Comparison of ENCODE assay signal across 37 cellular contexts in genomic region chr1:210195635-210196160, GRCh38. TPM values are rescaled to one million over a fixed set of nuclear protein-coding genes. Genes with fewer than 3 reads are reported as not detected.
"Had no signal": no experiment of that assay in that cellular context is flagged by ENCODE, and none has a peak within 500 bp of the region (broad histone marks: within the 10 kb centered on the region; RNA-seq: fewer than 3 reads in every experiment).

No MANE protein-coding gene starts in this region.

- H3K27me3 Mint-ChIP-seq: activated CD4-positive, alpha-beta T cell treated with anti-CD3 and anti-CD28 coated beads, Interleukin-2, amount 10 ng/mL, durations not matched to agents 24 days and 14 days; activated naive CD8-positive, alpha-beta T cell treated with anti-CD3 and anti-CD28 coated beads, Interleukin-2, amount 50 U/mL, for 24 hours had no signal

- H3K4me3 Mint-ChIP-seq: activated B cell treated with CpG ODN at 0.5 μM for 24 hours; activated CD4-positive, alpha-beta memory T cell treated with anti-CD3 and anti-CD28 coated beads for 36 hours; activated CD4-positive, alpha-beta T cell treated with anti-CD3 and anti-CD28 coated beads, Interleukin-2, amount 10 ng/mL, durations not matched to agents 24 days and 14 days; activated CD8-positive, alpha-beta T cell treated with anti-CD3 and anti-CD28 coated beads for 36 hours; activated naive CD4-positive, alpha-beta T cell treated with anti-CD3 and anti-CD28 coated beads for 36 hours; activated naive CD4-positive, alpha-beta T cell treated with anti-CD3 and anti-CD28 coated beads, Interleukin-2, amount 50 U/mL, for 24 hours; activated naive CD8-positive, alpha-beta T cell; activated naive CD8-positive, alpha-beta T cell treated with anti-CD3 and anti-CD28 coated beads, Interleukin-2, amount 10 ng/mL, durations not matched to agents 7 days and 5 days; activated naive CD8-positive, alpha-beta T cell treated with anti-CD3 and anti-CD28 coated beads, Interleukin-2, amount 50 U/mL, for 24 hours; activated T-cell treated with anti-CD3 and anti-CD28 coated beads, Interleukin-2, amount 50 U/mL, for 4 hours; activated T-cell treated with anti-CD3 and anti-CD28 coated beads, Interleukin-2, amount 50 U/mL, for 72 hours; activated T-helper 1 cell treated with anti-CD3 and anti-CD28 coated beads, Interleukin-12 subunit alpha, Interleukin-12 subunit beta, Interleukin-2, Interleukin-4 antibody, amounts not matched to agents 30 ng/mL and 10 ng/mL and 1 ng/mL, durations not matched to agents 14 hours and 24 hours and 36 hours; activated T-helper 17 cell treated with anti-CD3 and anti-CD28 coated beads, Interleukin-2, amount 50 U/mL, for 72 hours; T-helper 1 cell treated with Interleukin-12 subunit alpha and Interleukin-12 subunit beta and Interleukin-4 antibody, amounts not matched to agents 30 μg/mL and 1 μg/mL, for 36 hours; T-helper 2 cell treated with Interferon-gamma antibody and Interleukin-4, amounts not matched to agents 5 μg/mL and 100 μg/mL, for 36 hours had no signal

- H3K9me3 ChIP-seq: adrenal gland had no signal

- H3K27me3 ChIP-seq: adrenal gland, body of pancreas, brain microvascular endothelial cell, breast epithelium had no signal

- H3K36me3 Mint-ChIP-seq: activated CD4-positive, alpha-beta memory T cell treated with anti-CD3 and anti-CD28 coated beads for 36 hours; activated naive CD4-positive, alpha-beta T cell treated with anti-CD3 and anti-CD28 coated beads, Interleukin-2, amount 50 U/mL, for 24 hours; activated naive CD8-positive, alpha-beta T cell treated with anti-CD3 and anti-CD28 coated beads, Interleukin-2, amount 10 ng/mL, durations not matched to agents 7 days and 5 days had no signal

- H3K4me1 Mint-ChIP-seq: activated B cell treated with CpG ODN at 0.5 μM for 24 hours; activated CD4-positive, alpha-beta T cell treated with anti-CD3 and anti-CD28 coated beads, Interleukin-2, amount 10 ng/mL, durations not matched to agents 24 days and 14 days; activated naive CD4-positive, alpha-beta T cell treated with anti-CD3 and anti-CD28 coated beads, Interleukin-2, amount 50 U/mL, for 24 hours; activated naive CD8-positive, alpha-beta T cell treated with anti-CD3 and anti-CD28 coated beads, Interleukin-2, amount 10 ng/mL, durations not matched to agents 7 days and 5 days; activated naive CD8-positive, alpha-beta T cell treated with anti-CD3 and anti-CD28 coated beads, Interleukin-2, amount 50 U/mL, for 24 hours; activated T-helper 17 cell treated with anti-CD3 and anti-CD28 coated beads, Interleukin-2, amount 50 U/mL, for 72 hours had no signal

- H3K4me1 ChIP-seq: adrenal gland, body of pancreas, breast epithelium had no signal

- H3K27ac Mint-ChIP-seq: activated B cell treated with CpG ODN at 0.5 μM for 24 hours; activated CD4-positive, alpha-beta memory T cell treated with anti-CD3 and anti-CD28 coated beads for 36 hours; activated CD4-positive, alpha-beta T cell treated with anti-CD3 and anti-CD28 coated beads, Interleukin-2, amount 10 ng/mL, durations not matched to agents 24 days and 14 days; activated CD8-positive, alpha-beta T cell treated with anti-CD3 and anti-CD28 coated beads for 36 hours; activated naive CD4-positive, alpha-beta T cell treated with anti-CD3 and anti-CD28 coated beads for 36 hours; activated naive CD4-positive, alpha-beta T cell treated with anti-CD3 and anti-CD28 coated beads, Interleukin-2, amount 50 U/mL, for 24 hours; activated naive CD8-positive, alpha-beta T cell; activated naive CD8-positive, alpha-beta T cell treated with anti-CD3 and anti-CD28 coated beads, Interleukin-2, amount 10 ng/mL, durations not matched to agents 7 days and 5 days; activated naive CD8-positive, alpha-beta T cell treated with anti-CD3 and anti-CD28 coated beads, Interleukin-2, amount 50 U/mL, for 24 hours; activated T-cell treated with anti-CD3 and anti-CD28 coated beads, Interleukin-2, amount 50 U/mL, for 72 hours; activated T-helper 1 cell treated with anti-CD3 and anti-CD28 coated beads, Interleukin-12 subunit alpha, Interleukin-12 subunit beta, Interleukin-2, Interleukin-4 antibody, amounts not matched to agents 30 ng/mL and 10 ng/mL and 1 ng/mL, durations not matched to agents 14 hours and 24 hours and 36 hours; activated T-helper 17 cell treated with anti-CD3 and anti-CD28 coated beads, Interleukin-2, amount 50 U/mL, for 72 hours; T-helper 1 cell treated with Interleukin-12 subunit alpha and Interleukin-12 subunit beta and Interleukin-4 antibody, amounts not matched to agents 30 μg/mL and 1 μg/mL, for 36 hours; T-helper 2 cell treated with Interferon-gamma antibody and Interleukin-4, amounts not matched to agents 5 μg/mL and 100 μg/mL, for 36 hours had no signal

- H3K27ac ChIP-seq: adrenal gland, body of pancreas, brain microvascular endothelial cell, breast epithelium, VCaP had no signal

- H3K9me3 Mint-ChIP-seq: activated B cell treated with CpG ODN at 0.5 μM for 24 hours; activated CD4-positive, alpha-beta T cell treated with anti-CD3 and anti-CD28 coated beads, Interleukin-2, amount 10 ng/mL, durations not matched to agents 24 days and 14 days; activated CD8-positive, alpha-beta T cell treated with anti-CD3 and anti-CD28 coated beads for 36 hours; activated naive CD4-positive, alpha-beta T cell treated with anti-CD3 and anti-CD28 coated beads, Interleukin-2, amount 50 U/mL, for 24 hours; activated naive CD8-positive, alpha-beta T cell treated with anti-CD3 and anti-CD28 coated beads, Interleukin-2, amount 10 ng/mL, durations not matched to agents 7 days and 5 days; activated naive CD8-positive, alpha-beta T cell treated with anti-CD3 and anti-CD28 coated beads, Interleukin-2, amount 50 U/mL, for 24 hours; activated T-cell treated with anti-CD3 and anti-CD28 coated beads, Interleukin-2, amount 50 U/mL, for 4 hours; T-helper 1 cell treated with Interleukin-12 subunit alpha and Interleukin-12 subunit beta and Interleukin-4 antibody, amounts not matched to agents 30 μg/mL and 1 μg/mL, for 36 hours; T-helper 2 cell treated with Interferon-gamma antibody and Interleukin-4, amounts not matched to agents 5 μg/mL and 100 μg/mL, for 36 hours had no signal

- H3K36me3 ChIP-seq: adrenal gland, brain microvascular endothelial cell, breast epithelium had no signal

- H3K4me3 ChIP-seq: adrenal gland, body of pancreas, breast epithelium had no signal

- DNase-seq: activated B cell treated with CpG ODN at 0.5 μM for 24 hours; activated CD4-positive, alpha-beta memory T cell treated with anti-CD3 and anti-CD28 coated beads for 36 hours; activated CD4-positive, alpha-beta T cell treated with anti-CD3 and anti-CD28 coated beads for 4 hours; activated CD4-positive, alpha-beta T cell treated with anti-CD3 and anti-CD28 coated beads, Interleukin-2, amount 10 ng/mL, durations not matched to agents 24 days and 14 days; activated CD4-positive, alpha-beta T cell treated with anti-CD3 and anti-CD28 coated beads, Interleukin-2, amount 50 U/mL, for 1 hour; activated CD4-positive, alpha-beta T cell treated with anti-CD3 and anti-CD28 coated beads, Interleukin-2, amount 50 U/mL, for 4 hours; activated CD4-positive, CD25-positive, alpha-beta regulatory T cell treated with anti-CD3 and anti-CD28 coated beads, Interleukin-2, amount 50 U/mL, for 72 hours; activated CD8-positive, alpha-beta memory T cell treated with anti-CD3 and anti-CD28 coated beads, Interleukin-2, amount 50 U/mL, for 4 hours; activated CD8-positive, alpha-beta T cell treated with anti-CD3 and anti-CD28 coated beads for 36 hours; activated effector memory CD4-positive, alpha-beta T cell treated with anti-CD3 and anti-CD28 coated beads, Interleukin-2, amount 50 U/mL, for 16 hours; activated gamma-delta T cell treated with Interleukin-2 at 50 U/mL for 16 hours; activated naive CD4-positive, alpha-beta T cell; activated naive CD4-positive, alpha-beta T cell treated with anti-CD3 and anti-CD28 coated beads for 36 hours; activated naive CD8-positive, alpha-beta T cell treated with anti-CD3 and anti-CD28 coated beads, Interleukin-2, amount 10 ng/mL, durations not matched to agents 7 days and 5 days; activated naive CD8-positive, alpha-beta T cell treated with anti-CD3 and anti-CD28 coated beads, Interleukin-2, amount 50 U/mL, for 24 hours; activated T-cell treated with anti-CD3 and anti-CD28 coated beads for 4 hours; activated T-cell treated with anti-CD3 and anti-CD28 coated beads, Interleukin-2, amount 50 U/mL, for 1 hour; activated T-cell treated with anti-CD3 and anti-CD28 coated beads, Interleukin-2, amount 50 U/mL, for 4 hours; activated T-cell treated with anti-CD3 and anti-CD28 coated beads, Interleukin-2, amount 50 U/mL, for 72 hours; adrenal gland; amniotic stem cell; aorta; body of pancreas; brain microvascular endothelial cell; central memory CD4-positive, alpha-beta T cell; T-helper 1 cell; T-helper 2 cell; T-helper 9 cell had no signal

RNA-seq across cellular contexts. Expression of gene SERTAD4, which starts 36.9 kb away (rescaled TPM):
- total RNA-seq: activated B cell treated with CpG ODN at 0.5 μM for 24 hours; activated CD4-positive, alpha-beta memory T cell treated with anti-CD3 and anti-CD28 coated beads for 36 hours; activated CD4-positive, alpha-beta T cell treated with anti-CD3 and anti-CD28 coated beads, Interleukin-2, amount 10 ng/mL, durations not matched to agents 24 days and 14 days; activated CD8-positive, alpha-beta memory T cell treated with anti-CD3 and anti-CD28 coated beads for 36 hours; activated CD8-positive, alpha-beta T cell treated with anti-CD3 and anti-CD28 coated beads for 36 hours; activated naive CD4-positive, alpha-beta T cell treated with anti-CD3 and anti-CD28 coated beads for 36 hours; activated naive CD8-positive, alpha-beta T cell treated with anti-CD3 and anti-CD28 coated beads, Interleukin-2, amount 10 ng/mL, durations not matched to agents 7 days and 5 days; activated T-cell treated with anti-CD3 and anti-CD28 coated beads, Interleukin-2, amount 50 U/mL, for 4 hours; activated T-cell treated with anti-CD3 and anti-CD28 coated beads, Interleukin-2, amount 50 U/mL, for 72 hours; activated T-helper 1 cell treated with anti-CD3 and anti-CD28 coated beads, Interleukin-12 subunit alpha, Interleukin-12 subunit beta, Interleukin-2, Interleukin-4 antibody, amounts not matched to agents 30 ng/mL and 10 ng/mL and 1 ng/mL, durations not matched to agents 14 hours and 24 hours and 36 hours; activated T-helper 17 cell treated with anti-CD3 and anti-CD28 coated beads, Interleukin-2, amount 50 U/mL, for 72 hours had no signal
